In genomic region chr19:33299061-33299665, GRCh38 we compare ENCODE assay signal across 2 cellular contexts.
TF ChIP-seq lines count a peak whose summit lies in the region.

No MANE protein-coding gene starts in this region.

TF ChIP-seq in SK-N-SH, 30 proteins besides CTCF, POLR2A, EP300 and RAD21 (continued from another document):
- TF ChIP-seq REST (IDR thresholded peaks at IDR 0.05; ENCODE audit: low read depth, low read length) (no peak), RXRA (IDR thresholded peaks at IDR 0.05; ENCODE audit: borderline replicate concordance, low read depth) (no peak), NFIC (IDR thresholded peaks at IDR 0.05; ENCODE audit: borderline replicate concordance) (no peak), ZBTB33 (IDR thresholded peaks at IDR 0.05; ENCODE audit: borderline replicate concordance, low read depth) (no peak), NRF1 (IDR thresholded peaks at IDR 0.05; ENCODE audit: low read depth, low read length) (no peak), YY1 (IDR thresholded peaks at IDR 0.05; ENCODE audit: low read depth) (no peak), POLR2AphosphoS5 (IDR thresholded peaks at IDR 0.05; ENCODE audit: low read depth, low read length) (no peak)

TF ChIP-seq in SK-N-SH treated with all-trans-retinoic acid at 6 μM for 48 hours, 23 proteins besides CTCF, POLR2A, EP300 and RAD21 (continued from another document):
- TF ChIP-seq ZNF565 (CRISPR knock-in tag; conservative IDR thresholded peaks at IDR 0.05; ENCODE audit: low read depth) (no peak), ISL1 (CRISPR knock-in tag; IDR thresholded peaks at IDR 0.05) (no peak), TCF4 (CRISPR knock-in tag; IDR thresholded peaks at IDR 0.05; ENCODE audit: borderline replicate concordance) (no peak)
